8 cellular contexts compared by ENCODE assay signal in the genomic region with DNA sequence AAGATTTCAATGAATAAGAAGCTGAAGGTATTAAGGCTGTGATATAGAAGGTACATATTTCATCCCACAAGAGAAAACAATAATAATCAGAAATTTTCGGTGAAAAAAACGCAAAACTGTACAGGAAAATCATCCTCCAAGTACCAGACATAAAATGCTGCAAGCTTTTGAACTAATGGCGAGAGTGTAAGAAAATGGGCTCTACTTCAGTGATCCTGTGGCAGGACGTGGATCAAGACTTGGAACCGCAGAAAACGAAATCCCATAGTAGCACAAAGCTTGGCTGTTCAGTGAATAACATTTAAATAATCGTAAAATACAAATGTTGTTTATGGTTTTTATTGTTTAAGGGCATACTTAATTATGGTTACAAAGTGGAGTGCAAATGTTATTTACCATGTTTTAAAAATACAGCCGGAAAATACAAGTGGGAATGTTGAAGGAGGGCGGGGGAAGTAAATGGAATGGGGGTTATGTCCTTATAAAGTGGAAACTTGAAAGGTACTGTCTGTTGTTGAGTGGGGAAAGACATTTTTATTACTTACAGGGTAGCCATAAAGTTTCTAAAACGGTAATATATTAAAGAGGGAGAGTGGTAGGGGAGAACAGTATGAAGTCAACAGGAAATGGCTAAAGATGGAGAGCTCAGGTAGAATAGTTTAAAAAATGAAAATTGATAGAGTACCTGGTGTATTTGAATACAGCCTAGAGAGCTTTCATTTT. TPM values are rescaled to one million over a fixed set of nuclear protein-coding genes. Genes with fewer than 3 reads are reported as not detected.
DNase-seq lines count a peak whose midpoint lies in the region; ATAC-seq and TF ChIP-seq lines count a peak whose summit lies in the region.

No MANE protein-coding gene starts in this region.

- peak overlapping the region; percentile 79 to 89 for H3K9ac ChIP-seq in mucosa of rectum (ENCODE audit: low read depth in 1 of 2, low read length in 2 of 2)

- H3K27me3 Mint-ChIP-seq in activated T-cell treated with anti-CD3 and anti-CD28 coated beads, Interleukin-2, amount 50 U/mL, for 4 hours (ENCODE audit: low read depth): no peaks in the 10 kb centered on the region

- H3K4me3 Mint-ChIP-seq in activated T-cell treated with anti-CD3 and anti-CD28 coated beads, Interleukin-2, amount 50 U/mL, for 4 hours: peak overlapping the region; percentile 95

- DNase-seq in activated T-cell treated with anti-CD3 and anti-CD28 coated beads, Interleukin-2, amount 50 U/mL, for 4 hours: no peak
- DNase-seq in activated T-cell treated with anti-CD3 and anti-CD28 coated beads for 4 hours: no peak
- peak; percentile 43 for DNase-seq in NCI-H82 treated with DMSO at 0.1 percent for 48 hours (lab: John Stamatoyannopoulos, UW; ENCODE audit: unreplicated experiment)
- DNase-seq in choroid plexus epithelial cell (ENCODE audit: low read depth): peak; percentile 31

- H3K4me3 ChIP-seq in choroid plexus epithelial cell (ENCODE audit: low read depth, low read length) (peak overlapping the region; percentile 97), mucosa of rectum (ENCODE audit: low read length in 2 of 2) (peak overlapping the region; percentile 90 to 92)

- no peaks in the 10 kb centered on the region for H3K36me3 ChIP-seq in mucosa of rectum (ENCODE audit: control insufficient read depth in 2 of 2, insufficient read depth in 2 of 2, low read length in 2 of 2)

- no peak for TF ChIP-seq CTCF in choroid plexus epithelial cell (conservative IDR thresholded peaks at IDR 0.05; ENCODE audit: low read depth, low read length)

- peaks cover 52% of the 10 kb centered on the region for H3K4me1 Mint-ChIP-seq in activated T-cell treated with anti-CD3 and anti-CD28 coated beads, Interleukin-2, amount 50 U/mL, for 4 hours (ENCODE audit: low read depth)

- peaks cover 9% of the 10 kb centered on the region in 2 donors for H3K4me1 ChIP-seq in mucosa of rectum (ENCODE audit: control insufficient read depth in 2 of 2, insufficient read depth in 2 of 2, low read length in 2 of 2)

- peak overlapping the region; percentile 81 to 86 for H3K27ac ChIP-seq in mucosa of rectum (ENCODE audit: low read depth in 2 of 2, low read length in 2 of 2)

- no peak for ATAC-seq in activated T-cell treated with anti-CD3 and anti-CD28 coated beads, Interleukin-2, amount 50 U/mL, for 4 hours
- no peak for ATAC-seq in HG03354 (IDR thresholded peaks at IDR 0.05; ENCODE audit: poor library complexity, severe bottlenecking, unreplicated experiment)
- ATAC-seq in GM21619 (IDR thresholded peaks at IDR 0.05; ENCODE audit: unreplicated experiment): no peak
- no peak for ATAC-seq in GM19467 (IDR thresholded peaks at IDR 0.05; ENCODE audit: unreplicated experiment)

- H3K9me3 ChIP-seq in mucosa of rectum (ENCODE audit: control insufficient read depth in 2 of 2, low read length in 2 of 2): no peaks in the 10 kb centered on the region

- H3K27me3 ChIP-seq in mucosa of rectum (ENCODE audit: control insufficient read depth in 2 of 2, insufficient read depth in 2 of 2, low read length in 2 of 2): no peaks in the 10 kb centered on the region

- peaks cover 42% of the 10 kb centered on the region for H3K36me3 Mint-ChIP-seq in activated T-cell treated with anti-CD3 and anti-CD28 coated beads, Interleukin-2, amount 50 U/mL, for 4 hours (ENCODE audit: insufficient read depth)

- H3K9me3 Mint-ChIP-seq in activated T-cell treated with anti-CD3 and anti-CD28 coated beads, Interleukin-2, amount 50 U/mL, for 4 hours: no peaks in the 10 kb centered on the region

RNA-seq across cellular contexts. Expression of gene SMIM10L1, which starts 1.1 kb away (rescaled TPM):
- 10 to 100 TPM; 12.4 to 14.9 (median 13.3) TPM for total RNA-seq in activated T-cell treated with anti-CD3 and anti-CD28 coated beads, Interleukin-2, amount 50 U/mL, for 4 hours

RNA-seq across cellular contexts. Expression of gene TAS2R42, which starts 14.6 kb away (rescaled TPM):
- total RNA-seq in activated T-cell treated with anti-CD3 and anti-CD28 coated beads, Interleukin-2, amount 50 U/mL, for 4 hours: not detected

RNA-seq across cellular contexts. Expression of gene TAS2R30, which starts 37.7 kb away (rescaled TPM):
- total RNA-seq in activated T-cell treated with anti-CD3 and anti-CD28 coated beads, Interleukin-2, amount 50 U/mL, for 4 hours: 1 to 10 TPM in 1 of 3 donors, under 1 TPM in 2; 0.53 to 1.1 (median 0.78) TPM

Comparison
In these comparisons a context has a peak if more than half of its experiments do, and no peak if none do; other contexts are left out.
1. DNase-seq: peak in NCI-H82 treated with DMSO at 0.1 percent for 48 hours (single experiment) and choroid plexus epithelial cell (single experiment); none in activated T-cell treated with anti-CD3 and anti-CD28 coated beads, Interleukin-2, amount 50 U/mL, for 4 hours (single experiment) and activated T-cell treated with anti-CD3 and anti-CD28 coated beads for 4 hours (single experiment).